ENCODE assay signal across 25 cellular contexts in genomic region chr2:46169452-46169851, GRCh38.
A peak's percentile ranks its signal among the peaks of the same experiment; 100 is the strongest.
DNase-seq lines count a peak whose midpoint lies in the region; ATAC-seq, FAIRE-seq and TF ChIP-seq lines count a peak whose summit lies in the region.
"Had no signal": no experiment of that assay in that cellular context is flagged by ENCODE, and none has a peak within 500 bp of the region (broad histone marks: within the 10 kb centered on the region; RNA-seq: fewer than 3 reads in every experiment).

No MANE protein-coding gene starts in this region.

- no peak overlapping the region for H3K27ac ChIP-seq in GM12878 (ENCODE audit: control insufficient read depth, insufficient read depth)
- peak overlapping the region; percentile 94 for H3K27ac ChIP-seq in trophoblast cell (ENCODE audit: low read depth, low read length)
- H3K27ac ChIP-seq in gastrocnemius medialis: no peak overlapping the region
- H3K27ac ChIP-seq: SJCRH30 had no signal

- H3K79me1 ChIP-seq in trophoblast cell (ENCODE audit: low read length): peaks cover 75% of the 10 kb centered on the region

- RAD21 ChIA-PET in GM12878 (lab: Charles Lee; ENCODE audit: unreplicated experiment): no interaction called here

- H3K27me3 ChIP-seq in GM12878 (replicated peaks in 1 of 2; ENCODE audit: control insufficient read depth in 2 of 2, insufficient read depth in 2 of 2, low read length in 1 of 2) (no peaks in the 10 kb centered on the region), trophoblast cell (ENCODE audit: insufficient read depth, low read length) (no peaks in the 10 kb centered on the region), gastrocnemius medialis (no peaks in the 10 kb centered on the region)
- H3K27me3 ChIP-seq: BE2C, SJCRH30 had no signal

- peak overlapping the region; percentile 50 for H3K4ac ChIP-seq in trophoblast cell (ENCODE audit: low read depth, low read length)

- TF ChIP-seq CTCF in GM12878 (IDR thresholded peaks at IDR 0.05 in 2 of 3, conservative IDR thresholded peaks at IDR 0.05 in 1 of 3; ENCODE audit: control insufficient read depth in 2 of 3, extremely low read depth in 1 of 3, insufficient read depth in 1 of 3, low read depth in 3 of 3, low read length in 3 of 3): no peak
- TF ChIP-seq CTCF in gastrocnemius medialis (IDR thresholded peaks at IDR 0.05 in 4 of 5, conservative IDR thresholded peaks at IDR 0.05 in 1 of 5): no peak

- H2BK12ac ChIP-seq in trophoblast cell (ENCODE audit: low read length): peak overlapping the region; percentile 95

- POLR2A ChIA-PET in GM12878 (lab: Charles Lee): no interaction called here

- ATAC-seq in GM12878: no peak
- no peak for ATAC-seq in GM21526 (IDR thresholded peaks at IDR 0.05; ENCODE audit: low FRiP score, unreplicated experiment)
- no peak for ATAC-seq in gastrocnemius medialis
- ATAC-seq: HepG2, K562, Right ventricle myocardium inferior had no signal

- peak; percentile 10 for DNase-seq in NCI-H82 treated with DMSO at 0.1 percent for 48 hours (lab: John Stamatoyannopoulos, UW; ENCODE audit: unreplicated experiment)
- no peak for DNase-seq in GM12878 (ENCODE audit: low read depth, low spot score)
- peak in 1 of 2 donors; percentile 28 for DNase-seq in trophoblast cell
- DNase-seq in activated T-cell treated with anti-CD3 and anti-CD28 coated beads, Interleukin-2, amount 50 U/mL, for 48 hours: no peak
- no peak for DNase-seq in T-helper 9 cell
- DNase-seq in gastrocnemius medialis: no peak
- DNase-seq: BE2C, Calu3, DMS79 treated with DMSO at 0.1 percent for 48 hours, Kasumi-1, NCI-H1092 treated with DMSO at 0.1 percent for 48 hours, NCI-H1436, NCI-H187, NCI-H2081 treated with DMSO at 0.1 percent for 48 hours, NCI-H2171, NCI-H345, NCI-H510A treated with DMSO at 0.1 percent for 48 hours, SJCRH30 had no signal

- no peak for TF ChIP-seq RAD21 in GM12878 (IDR thresholded peaks at IDR 0.05; ENCODE audit: insufficient read depth, low read depth, low read length)

- FAIRE-seq in GM12878 (lab: Jason Lieb, UNC): no peak
- FAIRE-seq: GM19239, H54, HepG2, K562, RCC 7860 had no signal

- peak overlapping the region; percentile 59 for H4K8ac ChIP-seq in trophoblast cell (ENCODE audit: low read depth, low read length)

- no peak for TF ChIP-seq EP300 in GM12878 (IDR thresholded peaks at IDR 0.05; ENCODE audit: borderline replicate concordance in 1 of 2, control insufficient read depth in 1 of 2, low read depth in 2 of 2, low read length in 2 of 2)

- H2AK5ac ChIP-seq in trophoblast cell (ENCODE audit: low read length): peak overlapping the region; percentile 87

- H3K9ac ChIP-seq in GM12878 (ENCODE audit: control insufficient read depth, insufficient read depth, low read length) (no peak overlapping the region), trophoblast cell (ENCODE audit: low read length) (no peak overlapping the region)

- H4K12ac ChIP-seq in trophoblast cell (ENCODE audit: low read depth, low read length): no peak overlapping the region

- peak overlapping the region; percentile 91 for H3K14ac ChIP-seq in trophoblast cell (ENCODE audit: low read length)

- H4K91ac ChIP-seq in trophoblast cell (ENCODE audit: low read depth, low read length): peak overlapping the region; percentile 97

- H4K20me1 ChIP-seq in GM12878 (ENCODE audit: control insufficient read depth, insufficient read depth): no peaks in the 10 kb centered on the region

- H2AFZ ChIP-seq in GM12878 (ENCODE audit: control insufficient read depth, low read depth, low read length): no peak overlapping the region
- peak overlapping the region; percentile 66 for H2AFZ ChIP-seq in trophoblast cell (ENCODE audit: insufficient read depth, low read length, poor library complexity)

- H3K79me2 ChIP-seq in GM12878 (ENCODE audit: control insufficient read depth, insufficient read depth, low read length) (no peaks in the 10 kb centered on the region), trophoblast cell (ENCODE audit: control insufficient read depth, insufficient read depth, low read length, poor library complexity) (peaks cover 23% of the 10 kb centered on the region)

- TF ChIP-seq POLR2A in GM12878 (IDR thresholded peaks at IDR 0.05; ENCODE audit: low read depth, low read length) (no peak), gastrocnemius medialis (IDR thresholded peaks at IDR 0.05) (no peak)

- H3K9me3 ChIP-seq in GM12878 (replicated peaks; ENCODE audit: control insufficient read depth, insufficient read depth, low read length) (no peaks in the 10 kb centered on the region), trophoblast cell (ENCODE audit: insufficient read depth, low read depth, low read length) (peaks cover 2% of the 10 kb centered on the region), gastrocnemius medialis (no peaks in the 10 kb centered on the region)
- H3K9me3 ChIP-seq: BE2C, SJCRH30 had no signal

- no peaks in the 10 kb centered on the region for H3K4me1 ChIP-seq in GM12878 (ENCODE audit: control insufficient read depth, insufficient read depth, low read length)
- peaks cover 60 to 65% of the 10 kb centered on the region in 2 experiments for H3K4me1 ChIP-seq in trophoblast cell (ENCODE audit: control insufficient read depth in 1 of 2, insufficient read depth in 2 of 2, low read length in 2 of 2)
- H3K4me1 ChIP-seq in gastrocnemius medialis: peaks cover 4 to 7% of the 10 kb centered on the region in 2 donors

- no peak overlapping the region for H3K23ac ChIP-seq in trophoblast cell (ENCODE audit: low read length)

- CTCF ChIA-PET in GM12878 (lab: Yijun Ruan, JAX): no interaction called here

- H3K36me3 ChIP-seq in GM12878 (ENCODE audit: control insufficient read depth in 2 of 2, insufficient read depth in 2 of 2, low read length in 1 of 2): peaks cover 0 to 5% of the 10 kb centered on the region in 2 experiments; a peak in 2 of 4 replicates
- peaks cover 4 to 6% of the 10 kb centered on the region in 2 experiments for H3K36me3 ChIP-seq in trophoblast cell (ENCODE audit: control insufficient read depth in 1 of 2, insufficient read depth in 2 of 2, low read length in 2 of 2)
- no peaks in the 10 kb centered on the region for H3K36me3 ChIP-seq in gastrocnemius medialis

- intact Hi-C loops in GM12878 (cut with micrococcal nuclease; ENCODE audit: unreplicated experiment) (no loop called here), gastrocnemius medialis (cut with DNase I; ENCODE audit: low total_unique reads) (no loop called here)

- BruUV-seq in GM12878 (replicated peaks; lab: Mats Ljungman, UMichigan): TSS peak; percentile 16

- H3K4me3 ChIP-seq in GM12878 (no peak overlapping the region), trophoblast cell (ENCODE audit: low read depth, low read length) (no peak overlapping the region), gastrocnemius medialis (no peak overlapping the region)
- H3K4me3 ChIP-seq: K562, SJCRH30 had no signal

- SMC1A ChIA-PET in GM12878 (lab: Charles Lee; ENCODE audit: uncharacterized antibody, unreplicated experiment): no interaction called here

- H2BK5ac ChIP-seq in trophoblast cell (ENCODE audit: low read depth, low read length, poor library complexity): peak overlapping the region; percentile 91

- H3K4me2 ChIP-seq in GM12878 (ENCODE audit: control insufficient read depth, insufficient read depth) (no peak overlapping the region), trophoblast cell (ENCODE audit: low read length) (peak overlapping the region; percentile 23)

- in situ Hi-C loops in GM12878 (cut with MboI): no loop called here
- in situ Hi-C loops in gastrocnemius medialis (cut with MboI; ENCODE audit: low sequenced_read_pairs in 4 of 4): no loop called here

- WGBS in GM12878 (ENCODE audit: insufficient coverage, insufficient replicate concordance, low lambda C conversion rate, missing lambda C conversion rate): 47% methylated on average over 7 of the region's 7 CpGs
- WGBS in trophoblast cell (ENCODE audit: extremely low coverage, insufficient coverage, insufficient read length): no CpG with 5 or more reads among the region's 7 CpGs

- peak overlapping the region; percentile 75 for H3K18ac ChIP-seq in trophoblast cell (ENCODE audit: low read length)

- peak overlapping the region; percentile 95 for H2BK120ac ChIP-seq in trophoblast cell (ENCODE audit: insufficient read depth, low read length, poor library complexity)

TF ChIP-seq in GM12878, 131 proteins besides CTCF, POLR2A, EP300 and RAD21:
- TF ChIP-seq RELA (IDR thresholded peaks at IDR 0.05; ENCODE audit: borderline replicate concordance, partially characterized antibody): no peak
- no peak for TF ChIP-seq KDM1A (IDR thresholded peaks at IDR 0.05; ENCODE audit: borderline replicate concordance)
- TF ChIP-seq ZNF384 (IDR thresholded peaks at IDR 0.05; ENCODE audit: borderline replicate concordance, low read depth, low read length): no peak
- no peak for TF ChIP-seq SIX5 (IDR thresholded peaks at IDR 0.05; ENCODE audit: low read depth, low read length, severe bottlenecking)
- no peak for TF ChIP-seq SMAD5 (IDR thresholded peaks at IDR 0.05; ENCODE audit: low read depth)
- TF ChIP-seq SP1 (IDR thresholded peaks at IDR 0.05; ENCODE audit: low read depth, low read length): no peak
- TF ChIP-seq, protein P1, sequence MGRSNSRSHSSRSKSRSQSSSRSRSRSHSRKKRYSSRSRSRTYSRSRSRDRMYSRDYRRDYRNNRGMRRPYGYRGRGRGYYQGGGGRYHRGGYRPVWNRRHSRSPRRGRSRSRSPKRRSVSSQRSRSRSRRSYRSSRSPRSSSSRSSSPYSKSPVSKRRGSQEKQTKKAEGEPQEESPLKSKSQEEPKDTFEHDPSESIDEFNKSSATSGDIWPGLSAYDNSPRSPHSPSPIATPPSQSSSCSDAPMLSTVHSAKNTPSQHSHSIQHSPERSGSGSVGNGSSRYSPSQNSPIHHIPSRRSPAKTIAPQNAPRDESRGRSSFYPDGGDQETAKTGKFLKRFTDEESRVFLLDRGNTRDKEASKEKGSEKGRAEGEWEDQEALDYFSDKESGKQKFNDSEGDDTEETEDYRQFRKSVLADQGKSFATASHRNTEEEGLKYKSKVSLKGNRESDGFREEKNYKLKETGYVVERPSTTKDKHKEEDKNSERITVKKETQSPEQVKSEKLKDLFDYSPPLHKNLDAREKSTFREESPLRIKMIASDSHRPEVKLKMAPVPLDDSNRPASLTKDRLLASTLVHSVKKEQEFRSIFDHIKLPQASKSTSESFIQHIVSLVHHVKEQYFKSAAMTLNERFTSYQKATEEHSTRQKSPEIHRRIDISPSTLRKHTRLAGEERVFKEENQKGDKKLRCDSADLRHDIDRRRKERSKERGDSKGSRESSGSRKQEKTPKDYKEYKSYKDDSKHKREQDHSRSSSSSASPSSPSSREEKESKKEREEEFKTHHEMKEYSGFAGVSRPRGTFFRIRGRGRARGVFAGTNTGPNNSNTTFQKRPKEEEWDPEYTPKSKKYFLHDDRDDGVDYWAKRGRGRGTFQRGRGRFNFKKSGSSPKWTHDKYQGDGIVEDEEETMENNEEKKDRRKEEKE (IDR thresholded peaks at IDR 0.05): no peak
- TF ChIP-seq TARDBP (IDR thresholded peaks at IDR 0.05; ENCODE audit: borderline replicate concordance): no peak
- no peak for TF ChIP-seq EGR1 (IDR thresholded peaks at IDR 0.05; ENCODE audit: borderline replicate concordance in 1 of 2, low read depth in 2 of 2, low read length in 2 of 2)
- TF ChIP-seq TBL1XR1 (IDR thresholded peaks at IDR 0.05; ENCODE audit: low read depth, low read length): no peak
- TF ChIP-seq MYB (IDR thresholded peaks at IDR 0.05; ENCODE audit: borderline replicate concordance, low read depth, low read length): no peak
TF ChIP-seq in GM12878: peak in this region for 0.
